Comparison of ENCODE assay signal across 8 cellular contexts in the genomic region with DNA sequence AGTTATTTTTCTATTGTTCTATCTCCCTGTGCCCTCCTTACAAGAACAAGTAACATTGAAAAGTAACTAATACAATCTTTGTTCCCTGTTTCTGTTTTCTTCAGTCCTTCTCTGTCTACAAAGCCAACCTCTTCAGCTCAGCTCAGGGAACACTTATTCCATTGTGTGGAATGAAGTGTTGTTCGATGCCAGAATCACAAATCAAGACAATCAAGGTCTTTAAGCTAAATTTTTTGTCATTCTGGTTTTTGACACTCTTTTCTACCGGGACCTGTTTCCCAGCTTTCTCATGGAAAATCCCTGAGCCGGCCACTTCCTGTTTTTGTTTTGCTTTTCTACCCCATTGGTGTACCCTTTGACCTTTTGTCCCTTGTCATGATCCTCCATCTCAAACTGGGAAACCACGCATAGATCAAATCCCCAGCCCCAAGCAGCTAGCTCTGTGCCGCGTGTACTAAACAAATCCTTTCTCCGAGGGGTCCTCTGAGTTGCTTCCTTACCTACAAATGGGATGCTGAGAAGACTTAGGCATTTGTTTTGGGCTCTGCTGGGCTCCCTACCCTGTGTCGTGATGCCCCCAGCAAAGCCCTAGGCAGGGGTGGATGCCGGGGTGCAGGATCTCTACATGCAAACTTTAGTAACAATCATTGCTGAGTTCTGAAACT.
DNase-seq lines count a peak whose midpoint lies in the region; ATAC-seq and TF ChIP-seq lines count a peak whose summit lies in the region.

No MANE protein-coding gene starts in this region.

- 37% methylated on average over 9 of the region's 9 CpGs for WGBS in HUES64
- 51 to 73% (median 66%) methylated on average over 9 of the region's 9 CpGs for WGBS in spleen, 5 donors

- intact Hi-C loops in spleen (cut with DNase I; ENCODE audit: low total_unique reads): loop anchor here (10.0 kb wide), 1 partner anchor 98 kb away; no protein-coding TSS in a partner anchor

- H3K4me3 Mint-ChIP-seq in activated naive CD8-positive, alpha-beta T cell treated with anti-CD3 and anti-CD28 coated beads, Interleukin-2, amount 50 U/mL, for 24 hours: peak overlapping the region; percentile 60

- TF ChIP-seq POLR2A in spleen (IDR thresholded peaks at IDR 0.05): no peak

- H3K4me1 ChIP-seq in HUES64 (ENCODE audit: insufficient read depth, low read length) (peaks cover 33% of the 10 kb centered on the region), iPS-20b (ENCODE audit: insufficient read depth, low read length) (peaks cover 16% of the 10 kb centered on the region), spleen (peaks cover 11 to 71% (median 44%) of the 10 kb centered on the region in 6 donors)

- no peak overlapping the region for H3K4me3 ChIP-seq in HUES64 (ENCODE audit: low read length)
- no peak overlapping the region for H3K4me3 ChIP-seq in iPS-20b (ENCODE audit: low read length)
- no peak overlapping the region for H3K4me3 ChIP-seq in spleen

- H3K36me3 Mint-ChIP-seq in activated naive CD8-positive, alpha-beta T cell treated with anti-CD3 and anti-CD28 coated beads, Interleukin-2, amount 50 U/mL, for 24 hours (ENCODE audit: low read depth): peaks cover 1% of the 10 kb centered on the region

- H3K9me3 ChIP-seq in HUES64 (ENCODE audit: insufficient read depth, low read depth, low read length) (no peaks in the 10 kb centered on the region), iPS-20b (ENCODE audit: insufficient read depth, low read depth, low read length) (no peaks in the 10 kb centered on the region), spleen (no peaks in the 10 kb centered on the region)

- H3K27ac Mint-ChIP-seq in activated naive CD8-positive, alpha-beta T cell treated with anti-CD3 and anti-CD28 coated beads, Interleukin-2, amount 50 U/mL, for 24 hours: peak overlapping the region; percentile 94

- no peak for DNase-seq in activated naive CD8-positive, alpha-beta T cell treated with anti-CD3 and anti-CD28 coated beads, Interleukin-2, amount 50 U/mL, for 24 hours
- DNase-seq in spleen (no peak), GM20000 (ENCODE audit: low spot score) (no peak), NCI-H1092 (lab: John Stamatoyannopoulos, UW) (no peak)
- no peak for DNase-seq in central memory CD4-positive, alpha-beta T cell

- TF ChIP-seq CTCF in spleen (IDR thresholded peaks at IDR 0.05 in 8 of 11, conservative IDR thresholded peaks at IDR 0.05 in 3 of 11) (no peak), GM20000 (IDR thresholded peaks at IDR 0.05; ENCODE audit: extremely low read depth, missing control alignments) (no peak)

- H3K27ac ChIP-seq in HUES64 (ENCODE audit: low read depth, low read length): peak overlapping the region; percentile 95
- peak overlapping the region; percentile 50 for H3K27ac ChIP-seq in iPS-20b (ENCODE audit: low read length)
- peak overlapping the region; percentile 32 to 94 (median 76) for H3K27ac ChIP-seq in spleen

- no peaks in the 10 kb centered on the region for H3K9me3 Mint-ChIP-seq in activated naive CD8-positive, alpha-beta T cell treated with anti-CD3 and anti-CD28 coated beads, Interleukin-2, amount 50 U/mL, for 24 hours

- H3K9ac ChIP-seq in HUES64 (ENCODE audit: low read depth, low read length) (peak overlapping the region; percentile 55), iPS-20b (ENCODE audit: low read depth, low read length) (peak overlapping the region; percentile 59; the same call in 1 of the 2 replicates)

- H3K36me3 ChIP-seq in HUES64 (ENCODE audit: insufficient read depth, low read length) (no peaks in the 10 kb centered on the region), iPS-20b (ENCODE audit: insufficient read depth, low read depth, low read length) (no peaks in the 10 kb centered on the region), spleen (no peaks in the 10 kb centered on the region)

- H3K27me3 ChIP-seq in HUES64 (ENCODE audit: insufficient read depth, low read length) (no peaks in the 10 kb centered on the region), iPS-20b (ENCODE audit: insufficient read depth, low read length) (no peaks in the 10 kb centered on the region), spleen (replicated peaks in 1 of 7) (no peaks in the 10 kb centered on the region)

- ATAC-seq in activated naive CD8-positive, alpha-beta T cell treated with anti-CD3 and anti-CD28 coated beads, Interleukin-2, amount 50 U/mL, for 24 hours: no peak
- ATAC-seq in HG02973 (IDR thresholded peaks at IDR 0.05; ENCODE audit: unreplicated experiment): no peak

- no peaks in the 10 kb centered on the region for H3K27me3 Mint-ChIP-seq in activated naive CD8-positive, alpha-beta T cell treated with anti-CD3 and anti-CD28 coated beads, Interleukin-2, amount 50 U/mL, for 24 hours

- peaks cover 89% of the 10 kb centered on the region for H3K4me1 Mint-ChIP-seq in activated naive CD8-positive, alpha-beta T cell treated with anti-CD3 and anti-CD28 coated beads, Interleukin-2, amount 50 U/mL, for 24 hours
